In genomic region chr7:111164442-111164841, GRCh38 we compare ENCODE assay signal across 17 cellular contexts.
"Had no signal": no experiment of that assay in that cellular context is flagged by ENCODE, and none has a peak within 500 bp of the region (broad histone marks: within the 10 kb centered on the region; RNA-seq: fewer than 3 reads in every experiment).

No MANE protein-coding gene starts in this region.

- DNase-seq: activated CD4-positive, alpha-beta T cell treated with anti-CD3 and anti-CD28 coated beads, Interleukin-2, amount 50 U/mL, for 1 hour; activated CD8-positive, alpha-beta T cell treated with anti-CD3 and anti-CD28 coated beads for 36 hours; activated T-cell treated with anti-CD3 and anti-CD28 coated beads, Interleukin-2, amount 50 U/mL, for 48 hours; dorsolateral prefrontal cortex; effector memory CD4-positive, alpha-beta T cell; erythroblast; head of caudate nucleus; hippocampal formation; left cardiac atrium; left ventricle myocardium superior; retina; stimulated activated CD4-positive, alpha-beta T cell treated with anti-CD3 and anti-CD28 coated beads, Interleukin-12 subunit alpha, Interleukin-12 subunit beta, amount 100 ng/mL, for 4 hours; stimulated activated CD4-positive, alpha-beta T cell treated with anti-CD3 and anti-CD28 coated beads, Interleukin-4, amount 100 ng/mL, for 24 hours; trophoblast cell had no signal

- ATAC-seq: activated CD8-positive, alpha-beta T cell treated with anti-CD3 and anti-CD28 coated beads for 36 hours; left cardiac atrium; left ventricle myocardium superior; sciatic nerve; stimulated activated effector memory CD8-positive, alpha-beta T cell treated with anti-CD3 and anti-CD28 coated beads, Interleukin-12 subunit alpha, Interleukin-12 subunit beta, amount 100 ng/mL, for 72 hours; WTC11 had no signal
